ENCODE assay signal across 18 cellular contexts in genomic region chr19:23281663-23282276, GRCh38.
"Had no signal": no experiment of that assay in that cellular context is flagged by ENCODE, and none has a peak within 500 bp of the region (broad histone marks: within the 10 kb centered on the region; RNA-seq: fewer than 3 reads in every experiment).

No MANE protein-coding gene starts in this region.

- H3K4me3 Mint-ChIP-seq: activated CD4-positive, alpha-beta memory T cell treated with anti-CD3 and anti-CD28 coated beads for 36 hours; activated naive CD8-positive, alpha-beta T cell treated with anti-CD3 and anti-CD28 coated beads, Interleukin-2, amount 50 U/mL, for 24 hours; naive B cell had no signal

- H3K27me3 Mint-ChIP-seq: activated CD4-positive, alpha-beta memory T cell treated with anti-CD3 and anti-CD28 coated beads for 36 hours; activated naive CD8-positive, alpha-beta T cell treated with anti-CD3 and anti-CD28 coated beads, Interleukin-2, amount 50 U/mL, for 24 hours had no signal

- H3K79me2 ChIP-seq: parathyroid adenoma had no signal

- ATAC-seq: activated naive CD8-positive, alpha-beta T cell treated with anti-CD3 and anti-CD28 coated beads, Interleukin-2, amount 50 U/mL, for 24 hours; activated T-cell treated with anti-CD3 and anti-CD28 coated beads, Interleukin-2, amount 50 U/mL, for 72 hours; right cardiac atrium; stimulated activated naive CD8-positive, alpha-beta T cell treated with anti-CD3 and anti-CD28 coated beads, Interleukin-15, Interleukin-2, amounts not matched to agents 100 U/mL and 50 U/mL, for 24 hours had no signal

- DNase-seq: activated CD4-positive, alpha-beta memory T cell treated with anti-CD3 and anti-CD28 coated beads for 36 hours; activated CD4-positive, alpha-beta T cell treated with anti-CD3 and anti-CD28 coated beads for 48 hours; activated gamma-delta T cell; activated naive CD4-positive, alpha-beta T cell treated with anti-CD3 and anti-CD28 coated beads, Interleukin-2, amount 50 U/mL, for 16 hours; activated naive CD8-positive, alpha-beta T cell treated with anti-CD3 and anti-CD28 coated beads, Interleukin-2, amount 50 U/mL, for 24 hours; activated T-cell treated with anti-CD3 and anti-CD28 coated beads, Interleukin-2, amount 50 U/mL, for 72 hours; cortex of kidney; kidney; naive B cell; nucleus accumbens; right cardiac atrium; stimulated activated CD4-positive, alpha-beta T cell treated with anti-CD3 and anti-CD28 coated beads, Interleukin-12 subunit alpha, Interleukin-12 subunit beta, amount 100 ng/mL, for 4 hours; stimulated activated CD4-positive, alpha-beta T cell treated with anti-CD3 and anti-CD28 coated beads, Interleukin-4, amount 100 ng/mL, for 4 hours; stimulated activated naive CD8-positive, alpha-beta T cell treated with anti-CD3 and anti-CD28 coated beads, Interleukin-15, Interleukin-2, amounts not matched to agents 100 U/mL and 50 U/mL, for 24 hours; upper lobe of left lung had no signal

- H2AFZ ChIP-seq: parathyroid adenoma had no signal

- H3K4me3 ChIP-seq: lung, upper lobe of left lung had no signal

- H3K27me3 ChIP-seq: upper lobe of left lung had no signal

- H3K27ac ChIP-seq: epithelial cell of prostate, parathyroid adenoma, upper lobe of left lung had no signal

- H3K4me1 ChIP-seq: parathyroid adenoma, upper lobe of left lung had no signal

- H3K36me3 ChIP-seq: upper lobe of left lung had no signal

- H3K36me3 Mint-ChIP-seq: activated CD4-positive, alpha-beta memory T cell treated with anti-CD3 and anti-CD28 coated beads for 36 hours had no signal

- H3K9ac ChIP-seq: parathyroid adenoma had no signal

- H3K9me3 ChIP-seq: upper lobe of left lung had no signal

- H3K27ac Mint-ChIP-seq: activated CD4-positive, alpha-beta memory T cell treated with anti-CD3 and anti-CD28 coated beads for 36 hours; activated naive CD8-positive, alpha-beta T cell treated with anti-CD3 and anti-CD28 coated beads, Interleukin-2, amount 50 U/mL, for 24 hours; activated T-cell treated with anti-CD3 and anti-CD28 coated beads, Interleukin-2, amount 50 U/mL, for 72 hours had no signal
